In genomic region chr17:38451840-38452529, GRCh38 we compare ENCODE assay signal across 8 cellular contexts. TPM values are rescaled to one million over a fixed set of nuclear protein-coding genes. Genes with fewer than 3 reads are reported as not detected.
DNase-seq lines count a peak whose midpoint lies in the region; ATAC-seq, FAIRE-seq and TF ChIP-seq lines count a peak whose summit lies in the region.

No MANE protein-coding gene starts in this region.

- no peaks in the 10 kb centered on the region for H3K9me3 ChIP-seq in HUES6 (ENCODE audit: control insufficient read depth, insufficient read depth, low read depth, low read length)
- H3K9me3 ChIP-seq in mammary epithelial cell (replicated peaks; ENCODE audit: insufficient read depth, low read length), result no peaks in the 10 kb centered on the region
- no peaks in the 10 kb centered on the region for H3K9me3 ChIP-seq in kidney (ENCODE audit: control insufficient read depth in 1 of 2, low read length in 2 of 2)
- H3K9me3 ChIP-seq in tibial nerve, result no peaks in the 10 kb centered on the region

- H3K4me3 ChIP-seq in HUES6 (ENCODE audit: low read depth, low read length) (peak overlapping the region; percentile 59), mammary epithelial cell (replicated peaks in 1 of 3; ENCODE audit: insufficient read depth in 1 of 3, low read depth in 2 of 3, low read length in 3 of 3) (no peak overlapping the region), kidney (ENCODE audit: low read length in 2 of 2) (peak overlapping the region; percentile 40 to 41), tibial nerve (peak overlapping the region in 1 of 4 donors; percentile 26)

- H3K27me3 ChIP-seq in HUES6 (ENCODE audit: control insufficient read depth, insufficient read depth, low read length), result no peaks in the 10 kb centered on the region
- H3K27me3 ChIP-seq in mammary epithelial cell (ENCODE audit: insufficient read depth, low read length), result no peaks in the 10 kb centered on the region
- no peaks in the 10 kb centered on the region for H3K27me3 ChIP-seq in tibial nerve

- no peak for TF ChIP-seq CTCF in mammary epithelial cell (conservative IDR thresholded peaks at IDR 0.05 in 1 of 2, IDR thresholded peaks at IDR 0.05 in 1 of 2; ENCODE audit: extremely low read depth in 1 of 2, insufficient read depth in 1 of 2, low read depth in 1 of 2, low read length in 2 of 2)
- TF ChIP-seq CTCF in kidney (IDR thresholded peaks at IDR 0.05; ENCODE audit: borderline replicate concordance, extremely low read depth, insufficient read depth), result no peak
- no peak for TF ChIP-seq CTCF in tibial nerve (IDR thresholded peaks at IDR 0.05)

- TF ChIP-seq EP300 in tibial nerve (IDR thresholded peaks at IDR 0.05), result no peak

- H3K4me2 ChIP-seq in mammary epithelial cell (ENCODE audit: insufficient read depth, low read depth, low read length), result no peak overlapping the region

- CTCF ChIA-PET in mammary epithelial cell (lab: Charles Lee; ENCODE audit: low non-redundant PET), result interaction anchor here (0.5 kb wide), 1 partner anchor 22 kb away, joined by 3 read pairs; no protein-coding TSS in a partner anchor

- peak overlapping the region; percentile 90 for H3K9ac ChIP-seq in HUES6 (ENCODE audit: low read length)
- H3K9ac ChIP-seq in mammary epithelial cell (ENCODE audit: insufficient read depth, low read length), result no peak overlapping the region
- H3K9ac ChIP-seq in kidney (ENCODE audit: low read length in 2 of 2), result no peak overlapping the region

- H3K79me2 ChIP-seq in mammary epithelial cell (ENCODE audit: insufficient read depth, low read length), result peaks cover 23% of the 10 kb centered on the region

- peak overlapping the region; percentile 86 for H3K27ac ChIP-seq in HUES6 (ENCODE audit: low read depth, low read length)
- no peak overlapping the region for H3K27ac ChIP-seq in mammary epithelial cell (ENCODE audit: insufficient read depth, low read depth, low read length)
- H3K27ac ChIP-seq in kidney (ENCODE audit: low read depth in 2 of 2, low read length in 2 of 2), result peak overlapping the region; percentile 54 to 88
- peak overlapping the region; percentile 61 to 93 (median 76) for H3K27ac ChIP-seq in tibial nerve

- dilution Hi-C loops in mammary epithelial cell (cut with HindIII; ENCODE audit: low sequenced_read_pairs), result no loop called here

- peak overlapping the region; percentile 16 for H2AFZ ChIP-seq in mammary epithelial cell (ENCODE audit: low read depth, low read length)

- H3K4me1 ChIP-seq in HUES6 (ENCODE audit: control insufficient read depth, insufficient read depth, low read length) (peaks cover 72% of the 10 kb centered on the region), mammary epithelial cell (ENCODE audit: insufficient read depth, low read length) (peaks cover 76% of the 10 kb centered on the region), kidney (ENCODE audit: control insufficient read depth in 1 of 2, insufficient read depth in 1 of 2, low read depth in 1 of 2, low read length in 2 of 2) (peaks cover 7 to 36% of the 10 kb centered on the region in 2 donors), tibial nerve (peaks cover 0 to 89% (median 61%) of the 10 kb centered on the region in 4 donors)

- no peaks in the 10 kb centered on the region for H4K20me1 ChIP-seq in mammary epithelial cell (ENCODE audit: insufficient read depth, low read length)

- ATAC-seq in GM19467 (IDR thresholded peaks at IDR 0.05; ENCODE audit: unreplicated experiment) (no peak), GM21526 (IDR thresholded peaks at IDR 0.05; ENCODE audit: low FRiP score, unreplicated experiment) (no peak)

- intact Hi-C loops in mammary epithelial cell (cut with micrococcal nuclease), result no loop called here
- intact Hi-C loops in kidney (cut with DNase I), result no loop called here

- DNase-seq in mammary epithelial cell (no peak), kidney (peak; percentile 86), tibial nerve (ENCODE audit: low spot score in 2 of 2) (no peak), OCI-M1 (lab: John Stamatoyannopoulos, UW) (no peak), NCI-H2171 (lab: John Stamatoyannopoulos, UW) (no peak)

- no TSS peak for BruUV-seq in mammary epithelial cell (replicated peaks; lab: Mats Ljungman, UMichigan)

- no peak for TF ChIP-seq POLR2A in tibial nerve (IDR thresholded peaks at IDR 0.05)

- in situ Hi-C loops in mammary epithelial cell (cut with MboI; ENCODE audit: low sequenced_read_pairs in 2 of 2), result no loop called here

- 100% methylated on average over 3 of the region's 18 CpGs for WGBS in mammary epithelial cell (ENCODE audit: low coverage, missing lambda C conversion rate)
- WGBS in tibial nerve, 2 donors, result 21 to 23% methylated on average over 18 of the region's 18 CpGs

- no peak for FAIRE-seq in kidney (lab: Jason Lieb, UNC)

- H3K36me3 ChIP-seq in HUES6 (ENCODE audit: control insufficient read depth, insufficient read depth, low read length), result no peaks in the 10 kb centered on the region
- H3K36me3 ChIP-seq in mammary epithelial cell (ENCODE audit: insufficient read depth, low read length), result no peaks in the 10 kb centered on the region
- H3K36me3 ChIP-seq in kidney (ENCODE audit: control insufficient read depth in 1 of 2, insufficient read depth in 2 of 2, low read length in 2 of 2), result no peaks in the 10 kb centered on the region
- H3K36me3 ChIP-seq in tibial nerve, result no peaks in the 10 kb centered on the region

RNA-seq across cellular contexts. Expression of gene ARHGAP23, which starts 23.7 kb away (rescaled TPM):
- total RNA-seq in mammary epithelial cell (10 to 100 TPM; 30.5 to 43.0 TPM), kidney (53.8 TPM), tibial nerve (10 to 100 TPM; 41.0 to 80.7 (median 65.7) TPM)
- polyA plus RNA-seq in mammary epithelial cell (11.4 TPM), kidney (ENCODE audit: insufficient read depth, low read depth, low replicate concordance) (7.6 TPM)
- polyA minus RNA-seq in mammary epithelial cell, result 28.8 TPM

Comparison
In these comparisons a context has a peak if more than half of its experiments do, and no peak if none do; other contexts are left out.
1. H3K4me3 ChIP-seq: peak in HUES6 (single experiment) and kidney (2 of 2); none in mammary epithelial cell (0 of 3).